1 cellular context compared by ENCODE assay signal in genomic region chr19:35643255-35644205, GRCh38.
TF ChIP-seq lines count a peak whose summit lies in the region.

No MANE protein-coding gene starts in this region.

TF ChIP-seq in K562, 482 proteins besides CTCF, POLR2A, EP300 and RAD21 (continued from another document and continues in another):
- no peak for TF ChIP-seq MBD1 (CRISPR knock-in tag; IDR thresholded peaks at IDR 0.05)
- TF ChIP-seq BHLHE40 (IDR thresholded peaks at IDR 0.05; ENCODE audit: low read length): peak; percentile 96
- no peak for TF ChIP-seq BRCA1 (IDR thresholded peaks at IDR 0.05)
- TF ChIP-seq BRCA1 (CRISPR knock-in tag; IDR thresholded peaks at IDR 0.05): no peak
- TF ChIP-seq, protein P1, sequence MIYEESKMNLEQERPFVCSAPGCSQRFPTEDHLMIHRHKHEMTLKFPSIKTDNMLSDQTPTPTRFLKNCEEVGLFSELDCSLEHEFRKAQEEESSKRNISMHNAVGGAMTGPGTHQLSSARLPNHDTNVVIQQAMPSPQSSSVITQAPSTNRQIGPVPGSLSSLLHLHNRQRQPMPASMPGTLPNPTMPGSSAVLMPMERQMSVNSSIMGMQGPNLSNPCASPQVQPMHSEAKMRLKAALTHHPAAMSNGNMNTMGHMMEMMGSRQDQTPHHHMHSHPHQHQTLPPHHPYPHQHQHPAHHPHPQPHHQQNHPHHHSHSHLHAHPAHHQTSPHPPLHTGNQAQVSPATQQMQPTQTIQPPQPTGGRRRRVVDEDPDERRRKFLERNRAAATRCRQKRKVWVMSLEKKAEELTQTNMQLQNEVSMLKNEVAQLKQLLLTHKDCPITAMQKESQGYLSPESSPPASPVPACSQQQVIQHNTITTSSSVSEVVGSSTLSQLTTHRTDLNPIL (CRISPR knock-in tag; IDR thresholded peaks at IDR 0.05): no peak
- TF ChIP-seq ZBTB11 (CRISPR knock-in tag; IDR thresholded peaks at IDR 0.05): peak in 1 of 3 experiments; percentile 72; a peak in 2 of 6 replicates
- TF ChIP-seq ZNF24 (IDR thresholded peaks at IDR 0.05): peak; percentile 9; the same call in 1 of the 2 replicates
- TF ChIP-seq PPARD (CRISPR knock-in tag; IDR thresholded peaks at IDR 0.05): no peak
- peak; percentile 92 for TF ChIP-seq TBP (optimal IDR thresholded peaks at IDR 0.05; ENCODE audit: low read depth, low read length)
- TF ChIP-seq TAF9B (IDR thresholded peaks at IDR 0.05; ENCODE audit: partially characterized antibody): peak; percentile 51
- TF ChIP-seq SREBF1 (IDR thresholded peaks at IDR 0.05; ENCODE audit: borderline replicate concordance, low read depth, low read length): peak; percentile 89
- peak; percentile 97 for TF ChIP-seq MBD2 (IDR thresholded peaks at IDR 0.05; ENCODE audit: borderline replicate concordance, low read depth)
- TF ChIP-seq RBM22 (IDR thresholded peaks at IDR 0.05; ENCODE audit: low read depth, low read length, poor library complexity, severe bottlenecking): peak; percentile 85
- TF ChIP-seq, protein P2, sequence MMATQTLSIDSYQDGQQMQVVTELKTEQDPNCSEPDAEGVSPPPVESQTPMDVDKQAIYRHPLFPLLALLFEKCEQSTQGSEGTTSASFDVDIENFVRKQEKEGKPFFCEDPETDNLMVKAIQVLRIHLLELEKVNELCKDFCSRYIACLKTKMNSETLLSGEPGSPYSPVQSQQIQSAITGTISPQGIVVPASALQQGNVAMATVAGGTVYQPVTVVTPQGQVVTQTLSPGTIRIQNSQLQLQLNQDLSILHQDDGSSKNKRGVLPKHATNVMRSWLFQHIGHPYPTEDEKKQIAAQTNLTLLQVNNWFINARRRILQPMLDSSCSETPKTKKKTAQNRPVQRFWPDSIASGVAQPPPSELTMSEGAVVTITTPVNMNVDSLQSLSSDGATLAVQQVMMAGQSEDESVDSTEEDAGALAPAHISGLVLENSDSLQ (IDR thresholded peaks at IDR 0.05): peak; percentile 97
- TF ChIP-seq RBM25 (IDR thresholded peaks at IDR 0.05; ENCODE audit: low read depth, low read length, severe bottlenecking): no peak
- peak; percentile 65; the same call in 1 of the 2 replicates for TF ChIP-seq HDAC2 (IDR thresholded peaks at IDR 0.05)
- TF ChIP-seq MTF1 (CRISPR knock-in tag; IDR thresholded peaks at IDR 0.05; ENCODE audit: borderline replicate concordance): no peak
- no peak for TF ChIP-seq ZNF778 (CRISPR knock-in tag; IDR thresholded peaks at IDR 0.05)
- TF ChIP-seq NUFIP1 (IDR thresholded peaks at IDR 0.05; ENCODE audit: partially characterized antibody): peak; percentile 39
- TF ChIP-seq NEUROD1 (IDR thresholded peaks at IDR 0.05; ENCODE audit: borderline replicate concordance, low read depth, low read length, partially characterized antibody): peak; percentile 65
- TF ChIP-seq KDM1A (IDR thresholded peaks at IDR 0.05): no peak
- no peak for TF ChIP-seq ZNF445 (CRISPR knock-in tag; IDR thresholded peaks at IDR 0.05; ENCODE audit: low read depth)
- peak; percentile 97 for TF ChIP-seq ZNF232 (CRISPR knock-in tag; IDR thresholded peaks at IDR 0.05)
- peak; percentile 46; the same call in 1 of the 2 replicates for TF ChIP-seq SOX6 (IDR thresholded peaks at IDR 0.05)
- TF ChIP-seq, protein P3, sequence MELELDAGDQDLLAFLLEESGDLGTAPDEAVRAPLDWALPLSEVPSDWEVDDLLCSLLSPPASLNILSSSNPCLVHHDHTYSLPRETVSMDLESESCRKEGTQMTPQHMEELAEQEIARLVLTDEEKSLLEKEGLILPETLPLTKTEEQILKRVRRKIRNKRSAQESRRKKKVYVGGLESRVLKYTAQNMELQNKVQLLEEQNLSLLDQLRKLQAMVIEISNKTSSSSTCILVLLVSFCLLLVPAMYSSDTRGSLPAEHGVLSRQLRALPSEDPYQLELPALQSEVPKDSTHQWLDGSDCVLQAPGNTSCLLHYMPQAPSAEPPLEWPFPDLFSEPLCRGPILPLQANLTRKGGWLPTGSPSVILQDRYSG (tag; conservative IDR thresholded peaks at IDR 0.05; ENCODE audit: low read depth): no peak
- peak; percentile 92 for TF ChIP-seq ZNF431 (CRISPR knock-in tag; IDR thresholded peaks at IDR 0.05)
- TF ChIP-seq GABPB2 (CRISPR knock-in tag; conservative IDR thresholded peaks at IDR 0.05): no peak
- peak; percentile 80; the same call in 1 of the 2 replicates for TF ChIP-seq ZNF609 (CRISPR knock-in tag; IDR thresholded peaks at IDR 0.05; ENCODE audit: borderline replicate concordance)
- TF ChIP-seq ZNF324 (CRISPR knock-in tag; IDR thresholded peaks at IDR 0.05): no peak
- TF ChIP-seq MGA (IDR thresholded peaks at IDR 0.05): peak; percentile 95
- peak; percentile 38 to 94; a peak in 2 of 4 replicates for TF ChIP-seq TEAD1 (CRISPR knock-in tag; IDR thresholded peaks at IDR 0.05)
- TF ChIP-seq KDM4B (IDR thresholded peaks at IDR 0.05; ENCODE audit: borderline replicate concordance in 2 of 2, low read depth in 1 of 2): 0 out of 4 replicates have a peak, but pooled peaks of 1 of the 2 experiments have one; percentile 83
